In the genomic region with DNA sequence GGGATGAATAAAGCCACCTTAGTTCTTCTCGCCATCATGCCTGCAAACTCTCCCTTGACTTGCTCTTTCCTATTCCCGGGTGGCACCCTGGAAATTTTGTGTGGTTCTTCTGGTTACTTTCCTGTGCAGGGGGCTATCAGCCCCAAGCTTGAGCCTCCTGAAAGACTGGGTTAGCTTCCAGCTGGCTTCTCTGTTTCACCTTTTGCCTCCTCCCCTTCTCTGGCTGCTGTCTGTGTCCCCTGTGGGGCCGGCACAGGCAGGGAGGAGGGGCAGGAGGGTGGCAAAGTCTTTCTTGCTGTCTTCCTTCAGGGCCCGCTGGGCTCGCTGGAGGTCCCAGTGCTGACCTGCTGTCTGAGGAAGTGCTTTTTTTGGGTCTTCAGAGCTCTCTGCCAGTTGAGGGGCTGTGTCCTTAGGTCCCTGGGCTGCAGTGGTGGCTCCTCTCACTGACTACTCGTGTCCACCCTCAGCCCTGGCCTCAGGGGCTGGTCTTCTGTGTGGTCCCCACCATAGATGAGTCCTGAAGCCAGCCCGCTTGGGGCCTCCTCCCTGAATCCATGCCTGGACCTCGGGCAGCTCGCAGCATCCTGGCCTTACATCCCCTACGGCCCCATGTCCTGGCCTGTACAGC, we compare ENCODE assay signal across 16 cellular contexts.
DNase-seq lines count a peak whose midpoint lies in the region; ATAC-seq and TF ChIP-seq lines count a peak whose summit lies in the region.
"Had no signal": no experiment of that assay in that cellular context is flagged by ENCODE, and none has a peak within 500 bp of the region (broad histone marks: within the 10 kb centered on the region; RNA-seq: fewer than 3 reads in every experiment).

No MANE protein-coding gene starts in this region.

- intact Hi-C loops in Right ventricle myocardium inferior (cut with DNase I), result no loop called here
- intact Hi-C loops in left ventricle myocardium inferior (cut with micrococcal nuclease), result no loop called here

- H3K4me1 Mint-ChIP-seq in nephron progenitor cell (no peaks in the 10 kb centered on the region), progenitor cell of endocrine pancreas (ENCODE audit: low read depth) (peaks cover 5% of the 10 kb centered on the region)
- H3K4me1 Mint-ChIP-seq: B cell, CD14-positive monocyte, IgD-negative memory B cell had no signal

- H3K27me3 Mint-ChIP-seq in nephron progenitor cell (ENCODE audit: low read depth, poor library complexity), result peaks cover 2% of the 10 kb centered on the region
- H3K27me3 Mint-ChIP-seq in progenitor cell of endocrine pancreas, result no peaks in the 10 kb centered on the region

- H3K9me3 Mint-ChIP-seq in nephron progenitor cell (no peaks in the 10 kb centered on the region), progenitor cell of endocrine pancreas (ENCODE audit: low read depth) (peaks cover 5% of the 10 kb centered on the region)
- H3K9me3 Mint-ChIP-seq: CD8-positive, alpha-beta T cell had no signal

- H3K36me3 Mint-ChIP-seq in nephron progenitor cell (ENCODE audit: low read depth) (no peaks in the 10 kb centered on the region), progenitor cell of endocrine pancreas (ENCODE audit: insufficient read depth) (no peaks in the 10 kb centered on the region)
- H3K36me3 Mint-ChIP-seq: CD14-positive monocyte; CD8-positive, alpha-beta T cell had no signal

- peaks cover 8% of the 10 kb centered on the region for H3K4me1 ChIP-seq in left ventricle myocardium inferior

- peak overlapping the region; percentile 65 for H3K27ac Mint-ChIP-seq in nephron progenitor cell
- peak overlapping the region; percentile 52 for H3K27ac Mint-ChIP-seq in progenitor cell of endocrine pancreas
- H3K27ac Mint-ChIP-seq: B cell; CD14-positive monocyte; CD8-positive, alpha-beta T cell; IgD-negative memory B cell had no signal

- peak; percentile 53 for DNase-seq in Right ventricle myocardium inferior (ENCODE audit: missing footprints)
- DNase-seq in left ventricle myocardium inferior, result no peak
- peak; percentile 13 for DNase-seq in D341Med (ENCODE audit: low spot score)
- DNase-seq in nephron progenitor cell, result no peak
- no peak for DNase-seq in progenitor cell of endocrine pancreas (ENCODE audit: low spot score, unreplicated experiment)
- DNase-seq in GOT3 (lab: John Stamatoyannopoulos, UW), result no peak
- DNase-seq: CD8-positive, alpha-beta T cell; COR-L47; DND-41; GDM1 had no signal

- H3K4me3 ChIP-seq in left ventricle myocardium inferior, result no peak overlapping the region

- TF ChIP-seq CTCF in left ventricle myocardium inferior (IDR thresholded peaks at IDR 0.05; ENCODE audit: borderline replicate concordance) (no peak), nephron progenitor cell (IDR thresholded peaks at IDR 0.05) (no peak), progenitor cell of endocrine pancreas (IDR thresholded peaks at IDR 0.05; ENCODE audit: unreplicated experiment) (no peak)

- H3K36me3 ChIP-seq in left ventricle myocardium inferior, result no peaks in the 10 kb centered on the region

- H3K27ac ChIP-seq in left ventricle myocardium inferior (replicated peaks), result no peak overlapping the region

- ATAC-seq in Right ventricle myocardium inferior, result no peak
- ATAC-seq in GM18517 (IDR thresholded peaks at IDR 0.05; ENCODE audit: unreplicated experiment), result no peak
- no peak for ATAC-seq in HG03095 (IDR thresholded peaks at IDR 0.05; ENCODE audit: unreplicated experiment)
- ATAC-seq: CD8-positive, alpha-beta T cell; HCT116 had no signal

- peaks cover 7% of the 10 kb centered on the region for H3K9me3 ChIP-seq in left ventricle myocardium inferior (replicated peaks)

- H3K4me3 Mint-ChIP-seq in nephron progenitor cell (no peak overlapping the region), progenitor cell of endocrine pancreas (ENCODE audit: low read depth) (no peak overlapping the region)
- H3K4me3 Mint-ChIP-seq: B cell; CD14-positive monocyte; CD8-positive, alpha-beta T cell; IgD-negative memory B cell had no signal

- H3K27me3 ChIP-seq in left ventricle myocardium inferior (ENCODE audit: low read depth), result no peaks in the 10 kb centered on the region

Comparison
In these comparisons a context has a peak if more than half of its experiments do, and no peak if none do; other contexts are left out.
1. DNase-seq: peak in Right ventricle myocardium inferior (single experiment) and D341Med (single experiment); none in left ventricle myocardium inferior (single experiment), nephron progenitor cell (single experiment), progenitor cell of endocrine pancreas (single experiment) and GOT3 (single experiment).